8 cellular contexts compared by ENCODE assay signal in the genomic region with DNA sequence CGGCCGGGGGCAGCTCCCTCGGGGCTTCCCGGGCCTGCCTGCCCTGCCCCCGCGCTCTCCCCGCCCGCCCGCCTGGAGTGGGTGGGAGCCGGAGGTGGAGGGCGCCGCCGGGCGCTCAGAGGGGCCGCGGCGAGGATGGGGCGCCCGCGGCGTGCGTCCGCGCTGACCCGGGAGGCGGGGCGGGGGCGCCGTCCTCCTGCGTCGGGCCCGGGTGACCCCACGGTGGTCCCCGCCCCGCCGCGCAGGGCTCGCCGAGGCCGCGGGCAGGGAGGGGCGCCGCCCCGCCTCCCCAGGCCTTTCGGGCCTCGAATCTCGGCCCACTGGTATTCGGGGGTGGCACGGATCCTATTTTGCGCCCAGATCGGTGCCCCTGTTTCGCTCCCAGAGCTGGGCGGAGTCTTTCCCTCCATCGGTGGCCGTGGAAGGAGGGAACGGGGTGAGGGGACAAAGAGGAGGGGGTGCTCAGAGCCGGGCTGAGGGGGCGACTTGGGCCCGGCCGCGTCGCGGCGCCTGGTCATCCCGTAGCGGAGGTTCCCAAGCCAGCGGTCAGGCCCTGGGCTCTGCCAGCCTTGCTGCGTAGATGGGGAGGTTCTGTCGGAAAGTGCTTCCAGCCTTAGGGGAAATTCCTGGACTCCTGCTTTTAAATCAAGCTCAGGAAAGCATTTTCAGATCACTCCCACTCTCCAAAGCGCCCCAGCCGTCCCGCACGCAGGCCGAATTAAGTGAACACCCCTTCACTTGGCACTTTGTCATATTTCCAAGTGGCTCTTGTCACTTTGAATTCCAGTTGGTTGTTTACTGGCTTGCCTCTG. TPM values are rescaled to one million over a fixed set of nuclear protein-coding genes. Genes with fewer than 3 reads are reported as not detected.
DNase-seq lines count a peak whose midpoint lies in the region; ATAC-seq, FAIRE-seq and TF ChIP-seq lines count a peak whose summit lies in the region.

No MANE protein-coding gene starts in this region.

- 3 to 13% (median 6%) methylated on average over 40 to 74 of the region's 74 CpGs for WGBS in small intestine, 3 donors

- H3K4me1 Mint-ChIP-seq in chondrocyte (ENCODE audit: low read depth), result peaks cover 39% of the 10 kb centered on the region

- FAIRE-seq in kidney (lab: Jason Lieb, UNC) (no peak), small intestine (lab: Jason Lieb, UNC) (no peak)

- no peaks in the 10 kb centered on the region for H3K79me2 ChIP-seq in OCI-LY3 (ENCODE audit: low read length)

- H3K27me3 ChIP-seq in OCI-LY3 (ENCODE audit: low read depth, low read length), result no peaks in the 10 kb centered on the region
- no peaks in the 10 kb centered on the region for H3K27me3 ChIP-seq in small intestine (ENCODE audit: control insufficient read depth in 2 of 2, insufficient read depth in 2 of 2, low read length in 2 of 2)

- peak; percentile 91 for DNase-seq in AG20443 (ENCODE audit: low spot score)
- DNase-seq in chondrocyte (ENCODE audit: low spot score), result no peak
- DNase-seq in kidney, result peak; percentile 86
- DNase-seq in small intestine, result peak; percentile 30
- no peak for DNase-seq in UCSD-AML1 (lab: John Stamatoyannopoulos, UW; ENCODE audit: unreplicated experiment)

- no peaks in the 10 kb centered on the region for H4K20me1 ChIP-seq in OCI-LY3 (ENCODE audit: insufficient read depth, low read length)

- H3K4me3 ChIP-seq in OCI-LY3 (ENCODE audit: low read length) (peak overlapping the region; percentile 93), kidney (ENCODE audit: low read length in 2 of 2) (peak overlapping the region; percentile 73 to 92), small intestine (ENCODE audit: low read depth in 1 of 2, low read length in 2 of 2) (peak overlapping the region; percentile 92 to 100)

- H3K36me3 ChIP-seq in OCI-LY3 (replicated peaks; ENCODE audit: low read depth, low read length) (no peaks in the 10 kb centered on the region), kidney (ENCODE audit: control insufficient read depth in 1 of 2, insufficient read depth in 2 of 2, low read length in 2 of 2) (no peaks in the 10 kb centered on the region), small intestine (ENCODE audit: control insufficient read depth in 2 of 2, insufficient read depth in 2 of 2, low read length in 2 of 2) (no peaks in the 10 kb centered on the region)

- no peaks in the 10 kb centered on the region for H3K9me3 Mint-ChIP-seq in chondrocyte (ENCODE audit: low read depth)

- H3K27ac ChIP-seq in OCI-LY3 (ENCODE audit: low read length), result no peak overlapping the region
- peak overlapping the region; percentile 95 to 97 for H3K27ac ChIP-seq in kidney (ENCODE audit: low read depth in 2 of 2, low read length in 2 of 2)
- H3K27ac ChIP-seq in small intestine (ENCODE audit: low read depth in 1 of 2, low read length in 1 of 2), result peak overlapping the region; percentile 90 to 95

- peak overlapping the region; percentile 77 for H3K4me3 Mint-ChIP-seq in chondrocyte (ENCODE audit: unreplicated experiment)

- peak overlapping the region; percentile 80 for H3K4me2 ChIP-seq in OCI-LY3 (ENCODE audit: low read length)

- no peak for TF ChIP-seq CTCF in OCI-LY3 (IDR thresholded peaks at IDR 0.05; ENCODE audit: low read depth, low read length)
- TF ChIP-seq CTCF in chondrocyte (IDR thresholded peaks at IDR 0.05), result no peak
- TF ChIP-seq CTCF in kidney (IDR thresholded peaks at IDR 0.05; ENCODE audit: borderline replicate concordance, extremely low read depth, insufficient read depth), result no peak

- H3K27me3 Mint-ChIP-seq in chondrocyte (ENCODE audit: low read depth), result no peaks in the 10 kb centered on the region

- no peaks in the 10 kb centered on the region for H3K9me3 ChIP-seq in OCI-LY3 (ENCODE audit: insufficient read depth, low read length)
- no peaks in the 10 kb centered on the region for H3K9me3 ChIP-seq in kidney (ENCODE audit: control insufficient read depth in 1 of 2, low read length in 2 of 2)
- H3K9me3 ChIP-seq in small intestine (ENCODE audit: control insufficient read depth, low read depth), result no peaks in the 10 kb centered on the region

- ATAC-seq in GM18858 (IDR thresholded peaks at IDR 0.05; ENCODE audit: unreplicated experiment) (peak; percentile 45), HG02973 (IDR thresholded peaks at IDR 0.05; ENCODE audit: unreplicated experiment) (peak; percentile 33)

- H3K27ac Mint-ChIP-seq in chondrocyte (ENCODE audit: unreplicated experiment), result peak overlapping the region; percentile 90

- H3K36me3 Mint-ChIP-seq in chondrocyte (ENCODE audit: low read depth), result no peaks in the 10 kb centered on the region

- intact Hi-C loops in kidney (cut with DNase I), result no loop called here

- H3K9ac ChIP-seq in OCI-LY3 (ENCODE audit: low read length) (peak overlapping the region; percentile 68), kidney (ENCODE audit: low read length in 2 of 2) (peak overlapping the region; percentile 61 to 93)

- H3K4me1 ChIP-seq in OCI-LY3 (ENCODE audit: low read length), result peaks cover 10% of the 10 kb centered on the region; the same call in 1 of the 2 replicates
- H3K4me1 ChIP-seq in kidney (ENCODE audit: control insufficient read depth in 1 of 2, insufficient read depth in 1 of 2, low read depth in 1 of 2, low read length in 2 of 2), result peaks cover 3 to 12% of the 10 kb centered on the region in 2 donors
- peaks cover 0 to 4% of the 10 kb centered on the region in 2 donors for H3K4me1 ChIP-seq in small intestine (ENCODE audit: control insufficient read depth in 2 of 2, insufficient read depth in 1 of 2, low read depth in 1 of 2, low read length in 1 of 2)

- peak overlapping the region; percentile 93 for H2AFZ ChIP-seq in OCI-LY3 (ENCODE audit: low read depth, low read length)

RNA-seq across cellular contexts. Expression of a gene that starts 0.5 kb away (rescaled TPM):
- total RNA-seq in chondrocyte, result 8.9 to 12.4 TPM (median 10.7 TPM) in 3 replicates
- total RNA-seq in kidney, result 98.0 TPM
- polyA plus RNA-seq in kidney (ENCODE audit: insufficient read depth, low read depth, low replicate concordance), result 44.0 TPM
- polyA plus RNA-seq in small intestine, result 10 to 100 TPM; 11.5 to 17.2 (median 15.1) TPM

RNA-seq across cellular contexts. Expression of a gene that starts 17.9 kb away (rescaled TPM):
- total RNA-seq in chondrocyte (41.3 to 47.3 TPM (median 45.6 TPM) in 3 replicates), kidney (52.6 TPM)
- polyA plus RNA-seq in kidney (ENCODE audit: insufficient read depth, low read depth, low replicate concordance) (49.6 TPM), small intestine (10 to 100 TPM in 2 of 3 donors, 1 to 10 TPM in 1; 7.4 to 29.9 (median 12.7) TPM)

Comparison
In these comparisons a context has a peak if more than half of its experiments do, and no peak if none do; other contexts are left out.
1. DNase-seq: peak in AG20443 (single experiment), kidney (single experiment) and small intestine (single experiment); none in chondrocyte (single experiment) and UCSD-AML1 (single experiment).
2. Peak in every context shown above with its lines, with median percentiles within 50 percentile points of each other: H3K4me3 ChIP-seq.